In the genomic region with DNA sequence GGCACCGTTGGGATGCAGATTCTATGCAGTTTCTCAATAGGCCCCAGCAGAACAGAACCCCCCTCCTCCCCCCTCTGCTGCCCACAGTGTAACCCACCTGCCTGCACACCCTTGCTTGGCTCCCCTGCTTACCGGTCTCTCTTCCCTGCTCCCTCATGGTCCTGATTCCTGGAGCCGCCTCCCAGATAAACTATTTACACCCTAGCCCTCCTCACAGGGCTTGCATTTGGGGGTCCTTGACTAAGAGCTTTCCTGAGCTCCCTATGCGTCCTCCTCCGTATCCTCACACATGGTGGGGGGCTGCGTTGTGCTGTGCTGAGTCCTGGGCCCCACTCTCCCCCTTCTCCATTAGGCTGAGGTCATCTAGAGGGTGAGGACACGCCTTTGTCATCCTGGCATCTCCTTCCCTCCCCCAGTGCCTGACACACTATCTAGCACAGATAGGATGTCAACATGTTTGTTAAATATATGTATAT, we compare ENCODE assay signal across 24 cellular contexts.
DNase-seq lines count a peak whose midpoint lies in the region; ATAC-seq, FAIRE-seq and TF ChIP-seq lines count a peak whose summit lies in the region.
"Had no signal": no experiment of that assay in that cellular context is flagged by ENCODE, and none has a peak within 500 bp of the region (broad histone marks: within the 10 kb centered on the region; RNA-seq: fewer than 3 reads in every experiment).

No MANE protein-coding gene starts in this region.

- DNase-seq in D341Med (ENCODE audit: low spot score), result peak; percentile 5
- DNase-seq in coronary artery (ENCODE audit: low spot score), result peak; percentile 31
- DNase-seq in mesenteric fat pad (ENCODE audit: low spot score), result peak; percentile 62
- DNase-seq in sigmoid colon, result peak; percentile 26
- DNase-seq in foreskin melanocyte, result no peak
- no peak for DNase-seq in left lung
- no peak for DNase-seq in GM19239 (ENCODE audit: insufficient read length, low spot score)
- DNase-seq in AG08395 (ENCODE audit: low spot score), result no peak
- DNase-seq: 8988T; ACHN; Calu3; DMS153; DND-41; HFFc6; KG1; MG63; NCI-H146; NCI-H524 treated with DMSO at 0.1 percent for 48 hours; NCI-H774; NK-92 treated with Interleukin-12 subunit alpha and Interleukin-12 subunit beta, amount 100 ng/mL, for 24 hours; PC-3 had no signal

- TF ChIP-seq CTCF in coronary artery (IDR thresholded peaks at IDR 0.05), result no peak
- no peak for TF ChIP-seq CTCF in sigmoid colon (IDR thresholded peaks at IDR 0.05)
- no peak for TF ChIP-seq CTCF in left lung (IDR thresholded peaks at IDR 0.05)

- H3K4me1 ChIP-seq in sigmoid colon, result no peaks in the 10 kb centered on the region
- H3K4me1 ChIP-seq in left lung, result no peaks in the 10 kb centered on the region
- H3K4me1 ChIP-seq: HAP-1 had no signal

- no peak for TF ChIP-seq POLR2A in sigmoid colon (IDR thresholded peaks at IDR 0.05)

- no peak for ATAC-seq in left lung
- ATAC-seq: GM23338, PC-3 had no signal

- intact Hi-C loops in sigmoid colon (cut with DNase I), result no loop called here
- intact Hi-C loops in left lung (cut with DNase I), result no loop called here

- no peaks in the 10 kb centered on the region for H3K36me3 ChIP-seq in sigmoid colon
- no peaks in the 10 kb centered on the region for H3K36me3 ChIP-seq in left lung
- H3K36me3 ChIP-seq: HAP-1, MG63 had no signal

- no peak overlapping the region for H3K4me3 ChIP-seq in coronary artery
- H3K4me3 ChIP-seq in sigmoid colon, result no peak overlapping the region
- no peak overlapping the region for H3K4me3 ChIP-seq in left lung
- H3K4me3 ChIP-seq: GM23338, HAP-1, MG63 had no signal

- WGBS in sigmoid colon, 2 donors, result 55 to 61% methylated on average over 7 of the region's 7 CpGs

- H3K27me3 ChIP-seq in sigmoid colon, result peaks cover 0 to 13% (median 0%) of the 10 kb centered on the region in 3 donors
- peaks cover 0 to 35% of the 10 kb centered on the region in 2 donors for H3K27me3 ChIP-seq in left lung
- H3K27me3 ChIP-seq: MG63 had no signal

- H3K9me3 ChIP-seq in sigmoid colon (no peaks in the 10 kb centered on the region), left lung (no peaks in the 10 kb centered on the region)
- H3K9me3 ChIP-seq: HAP-1, MG63 had no signal

- no peak for TF ChIP-seq EP300 in sigmoid colon (IDR thresholded peaks at IDR 0.05)

- H3K27ac ChIP-seq in coronary artery (no peak overlapping the region), sigmoid colon (no peak overlapping the region), left lung (no peak overlapping the region)

- no peak for FAIRE-seq in GM19239 (lab: Jason Lieb, UNC)
- FAIRE-seq: HTR-8/SVneo had no signal

Comparison
In these comparisons a context has a peak if more than half of its experiments do, and no peak if none do; other contexts are left out.
1. DNase-seq: peak in D341Med (single experiment), coronary artery (single experiment), mesenteric fat pad (single experiment) and sigmoid colon (single experiment); none in foreskin melanocyte (single experiment), left lung (0 of 2), GM19239 (single experiment) and AG08395 (single experiment).